ENCODE assay signal across 8 cellular contexts in genomic region chr6:163416380-163416629, GRCh38. TPM values are rescaled to one million over a fixed set of nuclear protein-coding genes. Genes with fewer than 3 reads are reported as not detected.
DNase-seq lines count a peak whose midpoint lies in the region; ATAC-seq and TF ChIP-seq lines count a peak whose summit lies in the region.

No MANE protein-coding gene starts in this region.

- peak overlapping the region; percentile 88 for H3K27ac Mint-ChIP-seq in activated CD8-positive, alpha-beta T cell treated with anti-CD3 and anti-CD28 coated beads for 36 hours

- peak overlapping the region; percentile 26 for H3K9ac ChIP-seq in iPS-15b (ENCODE audit: low read depth, low read length)

- peaks cover 1% of the 10 kb centered on the region for H3K36me3 Mint-ChIP-seq in activated CD8-positive, alpha-beta T cell treated with anti-CD3 and anti-CD28 coated beads for 36 hours (ENCODE audit: low read depth)

- POLR2A ChIA-PET in activated CD8-positive, alpha-beta T cell treated with anti-CD3 and anti-CD28 coated beads for 36 hours (lab: Charles Lee) = interaction anchor here (1.3 to 1.5 kb wide), 2 partner anchors 11 to 20 kb away, joined by 3 to 10 read pairs; no protein-coding TSS in a partner anchor

- H3K4me1 ChIP-seq in iPS-15b (ENCODE audit: control insufficient read depth, insufficient read depth, low read length) (peaks cover 4% of the 10 kb centered on the region), stomach (peaks cover 8 to 56% (median 39%) of the 10 kb centered on the region in 4 donors)

- H3K9me3 Mint-ChIP-seq in activated CD8-positive, alpha-beta T cell treated with anti-CD3 and anti-CD28 coated beads for 36 hours = no peaks in the 10 kb centered on the region

- no peak for ATAC-seq in activated CD8-positive, alpha-beta T cell treated with anti-CD3 and anti-CD28 coated beads for 36 hours
- ATAC-seq in GM18861 (IDR thresholded peaks at IDR 0.05; ENCODE audit: unreplicated experiment) = no peak

- 0 to 2% (median 1%) methylated on average over 7 of the region's 7 CpGs for WGBS in stomach, 5 donors

- H3K27ac ChIP-seq in stomach = peak overlapping the region; percentile 96 to 100 (median 99)

- H3K36me3 ChIP-seq in iPS-15b (ENCODE audit: control insufficient read depth, insufficient read depth, low read length) (no peaks in the 10 kb centered on the region), stomach (no peaks in the 10 kb centered on the region)

- peak overlapping the region; percentile 74 for H3K4me3 Mint-ChIP-seq in activated CD8-positive, alpha-beta T cell treated with anti-CD3 and anti-CD28 coated beads for 36 hours

- CTCF ChIA-PET in activated CD8-positive, alpha-beta T cell treated with anti-CD3 and anti-CD28 coated beads for 36 hours (lab: Charles Lee) = interaction anchor here (0.8 to 4.2 kb wide), 7 partner anchors 14 to 540 kb away, joined by 3 to 20 read pairs (median 4); no protein-coding TSS in a partner anchor

- intact Hi-C loops in activated CD8-positive, alpha-beta T cell treated with anti-CD3 and anti-CD28 coated beads for 36 hours (cut with micrococcal nuclease) = loop anchor here (5.0 kb wide), 1 partner anchor 136 kb away; no protein-coding TSS in a partner anchor
- intact Hi-C loops in stomach (cut with DNase I; ENCODE audit: low total_unique reads) = no loop called here

- H3K27me3 ChIP-seq in iPS-15b (ENCODE audit: control insufficient read depth, insufficient read depth, low read length) (no peaks in the 10 kb centered on the region), stomach (no peaks in the 10 kb centered on the region)

- TF ChIP-seq CTCF in activated CD8-positive, alpha-beta T cell treated with anti-CD3 and anti-CD28 coated beads for 36 hours (IDR thresholded peaks at IDR 0.05) = no peak
- TF ChIP-seq CTCF in stomach (IDR thresholded peaks at IDR 0.05) = no peak

- H3K4me1 Mint-ChIP-seq in activated CD8-positive, alpha-beta T cell treated with anti-CD3 and anti-CD28 coated beads for 36 hours (ENCODE audit: low read depth) = peaks cover 45% of the 10 kb centered on the region

- no peak for TF ChIP-seq POLR2A in stomach (IDR thresholded peaks at IDR 0.05)

- H3K9me3 ChIP-seq in iPS-15b (ENCODE audit: control insufficient read depth, insufficient read depth, low read length) (no peaks in the 10 kb centered on the region), stomach (no peaks in the 10 kb centered on the region)

- DNase-seq in NCI-H1417 (lab: John Stamatoyannopoulos, UW) (peak in 2 of 3 experiments; percentile 28 to 48), NCI-H1417 treated with DMSO at 0.1 percent for 48 hours (lab: John Stamatoyannopoulos, UW) (no peak), stomach (no peak), hypothalamus (lab: John Stamatoyannopoulos, UW) (no peak), HuH-7.5 (ENCODE audit: low spot score) (no peak)
- DNase-seq in activated CD8-positive, alpha-beta T cell treated with anti-CD3 and anti-CD28 coated beads for 36 hours = no peak

- no peak for TF ChIP-seq EP300 in stomach (IDR thresholded peaks at IDR 0.05)

- H3K4me3 ChIP-seq in iPS-15b (ENCODE audit: low read depth, low read length) = peak overlapping the region; percentile 91
- peak overlapping the region; percentile 76 to 97 (median 96) for H3K4me3 ChIP-seq in stomach

- peaks cover under 1% of the 10 kb centered on the region for H3K27me3 Mint-ChIP-seq in activated CD8-positive, alpha-beta T cell treated with anti-CD3 and anti-CD28 coated beads for 36 hours

RNA-seq across cellular contexts. Expression of gene QKI, which starts 1.8 kb away (rescaled TPM):
- 10 to 100 TPM; 43.3 to 47.5 TPM for total RNA-seq in activated CD8-positive, alpha-beta T cell treated with anti-CD3 and anti-CD28 coated beads for 36 hours
- total RNA-seq in stomach = 100 to 1,000 TPM in 2 of 5 donors, 10 to 100 TPM in 3; 13.9 to 261 (median 76.7) TPM
- 10 to 100 TPM in 2 of 3 donors, 1 to 10 TPM in 1; 8.0 to 25.5 (median 20.2) TPM for polyA plus RNA-seq in stomach

Comparison
In these comparisons a context has a peak if more than half of its experiments do, and no peak if none do; other contexts are left out.
1. DNase-seq: peak in NCI-H1417 (2 of 3); none in NCI-H1417 treated with DMSO at 0.1 percent for 48 hours (single experiment), activated CD8-positive, alpha-beta T cell treated with anti-CD3 and anti-CD28 coated beads for 36 hours (single experiment), stomach (single experiment), hypothalamus (0 of 51) and HuH-7.5 (single experiment).